In genomic region chr6:26501482-26501986, GRCh38 we compare ENCODE assay signal across 2 cellular contexts.
TF ChIP-seq lines count a peak whose summit lies in the region.

No MANE protein-coding gene starts in this region.

TF ChIP-seq in A549, 52 proteins besides CTCF, POLR2A, EP300 and RAD21:
- peak; percentile 62; the same call in 1 of the 2 replicates for TF ChIP-seq E2F6 (IDR thresholded peaks at IDR 0.05; ENCODE audit: borderline replicate concordance, low read depth)
- no peak for TF ChIP-seq ZNF302 (CRISPR knock-in tag; IDR thresholded peaks at IDR 0.05)

TF ChIP-seq in IMR-90, 13 proteins besides CTCF, POLR2A, EP300 and RAD21 (continued from another document):
- no peak; the same call in 1 of the 2 replicates for TF ChIP-seq USF2 (IDR thresholded peaks at IDR 0.05; ENCODE audit: low read depth, low read length)
- TF ChIP-seq FOS (IDR thresholded peaks at IDR 0.05; ENCODE audit: low read depth, low read length): no peak
- no peak for TF ChIP-seq RFX5 (IDR thresholded peaks at IDR 0.05; ENCODE audit: low read depth, low read length)
- no peak for TF ChIP-seq NFE2L2 (IDR thresholded peaks at IDR 0.05; ENCODE audit: low read depth, low read length)
- no peak for TF ChIP-seq CHD1 (IDR thresholded peaks at IDR 0.05; ENCODE audit: low read depth, low read length)
- TF ChIP-seq CEBPB (IDR thresholded peaks at IDR 0.05; ENCODE audit: low read depth, low read length): no peak
- no peak for TF ChIP-seq ELK1 (IDR thresholded peaks at IDR 0.05; ENCODE audit: borderline replicate concordance, low read depth, low read length)
- no peak for TF ChIP-seq SMC3 (IDR thresholded peaks at IDR 0.05; ENCODE audit: low read depth, low read length)
TF ChIP-seq in IMR-90: peak in this region for 0.
